Comparison of ENCODE assay signal across 26 cellular contexts in the genomic region with DNA sequence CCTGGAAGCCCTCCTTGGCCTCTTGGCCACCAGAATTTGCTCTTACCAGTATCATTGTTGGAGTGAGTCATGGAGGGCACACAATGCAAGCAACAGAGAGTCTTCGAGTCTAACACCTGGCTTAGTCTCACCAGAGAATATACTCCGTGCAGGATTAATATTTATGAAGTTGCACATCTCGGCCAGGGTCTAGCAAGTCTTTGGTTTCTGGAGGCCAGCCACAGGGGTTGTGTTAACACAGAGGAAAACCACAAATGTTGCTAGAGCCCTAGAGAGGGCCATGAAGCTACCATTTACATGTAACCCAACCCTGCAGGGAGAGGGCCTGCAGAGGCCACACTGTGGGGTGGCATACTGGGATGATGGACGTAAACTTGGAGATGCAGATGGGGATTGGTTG.
DNase-seq lines count a peak whose midpoint lies in the region; ATAC-seq, FAIRE-seq and TF ChIP-seq lines count a peak whose summit lies in the region.
"Had no signal": no experiment of that assay in that cellular context is flagged by ENCODE, and none has a peak within 500 bp of the region (broad histone marks: within the 10 kb centered on the region; RNA-seq: fewer than 3 reads in every experiment).

No MANE protein-coding gene starts in this region.

- H3K79me2 ChIP-seq in K562 (ENCODE audit: control insufficient read depth, insufficient read depth, low read length) = no peaks in the 10 kb centered on the region

- no peak for FAIRE-seq in K562 (lab: Jason Lieb, UNC)
- FAIRE-seq: G401.6, GM18507, H1 had no signal

- no peak overlapping the region for H3K27ac ChIP-seq in K562 (ENCODE audit: extremely low read depth, low read depth, low read length)
- H3K27ac ChIP-seq: SK-N-MC had no signal

- in situ Hi-C loops in K562 (cut with MboI) = no loop called here

- BruUV-seq in K562 (replicated peaks; lab: Mats Ljungman, UMichigan) = no TSS peak

- H4K20me1 ChIP-seq in K562 (replicated peaks; ENCODE audit: control insufficient read depth, insufficient read depth, low read length) = no peaks in the 10 kb centered on the region

- no peak overlapping the region for H3K4me2 ChIP-seq in K562 (ENCODE audit: insufficient read depth, low read length)

- no peak overlapping the region for H3K4me3 ChIP-seq in K562
- H3K4me3 ChIP-seq: SK-N-MC had no signal

- peaks cover 15% of the 10 kb centered on the region in 2 donors for H3K27me3 Mint-ChIP-seq in natural killer cell (ENCODE audit: low read depth in 2 of 2)
- no peaks in the 10 kb centered on the region for H3K27me3 Mint-ChIP-seq in T-helper 2 cell treated with Interferon-gamma antibody and Interleukin-4, amounts not matched to agents 5 μg/mL and 100 μg/mL, for 36 hours (ENCODE audit: low read depth)
- H3K27me3 Mint-ChIP-seq: CD8-positive, alpha-beta memory T cell had no signal

- no peaks in the 10 kb centered on the region for H3K36me3 ChIP-seq in K562 (ENCODE audit: control insufficient read depth, insufficient read depth, low read length)

- TF ChIP-seq RAD21 in K562 (CRISPR knock-in tag; conservative IDR thresholded peaks at IDR 0.05 in 1 of 2, IDR thresholded peaks at IDR 0.05 in 1 of 2) = no peak

- CTCF ChIA-PET in K562 (lab: Yijun Ruan, JAX; ENCODE audit: low intra/inter-chr PET ratio) = no interaction called here

- no peak for TF ChIP-seq EP300 in K562 (IDR thresholded peaks at IDR 0.05; ENCODE audit: low read length)

- peak overlapping the region; percentile 5; the same call in 1 of the 2 replicates for H2AFZ ChIP-seq in K562 (ENCODE audit: low read depth, low read length)

- H3K27ac Mint-ChIP-seq in natural killer cell = peak overlapping the region; percentile 11 to 50
- H3K27ac Mint-ChIP-seq in T-helper 2 cell treated with Interferon-gamma antibody and Interleukin-4, amounts not matched to agents 5 μg/mL and 100 μg/mL, for 36 hours = no peak overlapping the region
- H3K27ac Mint-ChIP-seq: IgD-negative memory B cell had no signal

- peaks cover 53 to 66% of the 10 kb centered on the region in 2 donors for H3K4me1 Mint-ChIP-seq in natural killer cell
- H3K4me1 Mint-ChIP-seq in T-helper 2 cell treated with Interferon-gamma antibody and Interleukin-4, amounts not matched to agents 5 μg/mL and 100 μg/mL, for 36 hours (ENCODE audit: low read depth) = no peaks in the 10 kb centered on the region
- H3K4me1 Mint-ChIP-seq: IgD-negative memory B cell had no signal

- TF ChIP-seq CTCF in K562 (IDR thresholded peaks at IDR 0.05 in 2 of 3, conservative IDR thresholded peaks at IDR 0.05 in 1 of 3; ENCODE audit: insufficient read depth in 2 of 3, low read depth in 1 of 3, low read length in 3 of 3) (no peak), natural killer cell (IDR thresholded peaks at IDR 0.05) (no peak)

- POLR2A ChIA-PET in K562 (lab: Yijun Ruan, JAX) = interaction anchor here (0.6 kb wide), 1 partner anchor 43 kb away, joined by 3 read pairs; no protein-coding TSS in a partner anchor

- no peaks in the 10 kb centered on the region for H3K36me3 Mint-ChIP-seq in natural killer cell
- H3K36me3 Mint-ChIP-seq in T-helper 2 cell treated with Interferon-gamma antibody and Interleukin-4, amounts not matched to agents 5 μg/mL and 100 μg/mL, for 36 hours (ENCODE audit: low read depth) = no peaks in the 10 kb centered on the region
- H3K36me3 Mint-ChIP-seq: CD8-positive, alpha-beta memory T cell had no signal

- no peaks in the 10 kb centered on the region for H3K4me1 ChIP-seq in K562 (replicated peaks in 1 of 2; ENCODE audit: control insufficient read depth in 2 of 2, insufficient read depth in 2 of 2, low read length in 2 of 2)

- peak overlapping the region; percentile 42 for H3K4me3 Mint-ChIP-seq in natural killer cell
- H3K4me3 Mint-ChIP-seq in T-helper 2 cell treated with Interferon-gamma antibody and Interleukin-4, amounts not matched to agents 5 μg/mL and 100 μg/mL, for 36 hours = no peak overlapping the region
- H3K4me3 Mint-ChIP-seq: IgD-negative memory B cell had no signal

- no peaks in the 10 kb centered on the region for H3K9me3 Mint-ChIP-seq in natural killer cell
- no peaks in the 10 kb centered on the region for H3K9me3 Mint-ChIP-seq in T-helper 2 cell treated with Interferon-gamma antibody and Interleukin-4, amounts not matched to agents 5 μg/mL and 100 μg/mL, for 36 hours
- H3K9me3 Mint-ChIP-seq: CD8-positive, alpha-beta memory T cell; IgD-negative memory B cell had no signal

- no peaks in the 10 kb centered on the region for H3K9me1 ChIP-seq in K562 (ENCODE audit: control insufficient read depth, insufficient read depth, low read length)

- intact Hi-C loops in K562 (cut with micrococcal nuclease) (no loop called here), natural killer cell (cut with micrococcal nuclease) (no loop called here)

- 50% methylated on average over 4 of the region's 4 CpGs for WGBS in K562 (ENCODE audit: insufficient coverage, low coverage, missing lambda C conversion rate)

- H3K27me3 ChIP-seq in K562 (ENCODE audit: control insufficient read depth in 2 of 2, insufficient read depth in 2 of 2, low read length in 2 of 2) = no peaks in the 10 kb centered on the region

- DNase-seq in GF-D8 (lab: John Stamatoyannopoulos, UW) = peak; percentile 82
- peak; percentile 31 for DNase-seq in M059J (ENCODE audit: low read depth)
- DNase-seq in K562 (ENCODE audit: extremely low read depth in 1 of 4, low spot score in 3 of 4) = no peak
- no peak for DNase-seq in natural killer cell
- no peak for DNase-seq in stimulated activated CD4-positive, alpha-beta T cell treated with anti-CD3 and anti-CD28 coated beads, Interleukin-2, amount 100 ng/mL, for 48 hours
- DNase-seq in T-helper 2 cell treated with Interferon-gamma antibody and Interleukin-4, amounts not matched to agents 5 μg/mL and 100 μg/mL, for 36 hours (ENCODE audit: low spot score) = no peak
- DNase-seq: AML-193; C1 segment of cervical spinal cord; Calu3; CD8-positive, alpha-beta memory T cell; DMS153; Kasumi-1; NCI-H1105 treated with DMSO at 0.1 percent for 48 hours; NCI-H1694; NCI-H2081; NCI-H2171 treated with DMSO at 0.1 percent for 48 hours; NCI-H524 treated with DMSO at 0.1 percent for 48 hours; PC-3; SHP77; SW 1271 had no signal

- H3K9ac ChIP-seq in K562 (ENCODE audit: insufficient read depth in 1 of 2, low read depth in 2 of 2, low read length in 2 of 2) = no peak overlapping the region

- ATAC-seq in K562 (peak; percentile 28), natural killer cell (peak; percentile 41 to 76 (median 58)), GM21825 (IDR thresholded peaks at IDR 0.05; ENCODE audit: unreplicated experiment) (no peak)
- ATAC-seq: PC-3 had no signal

- no peak for TF ChIP-seq POLR2A in K562 (conservative IDR thresholded peaks at IDR 0.05)

- no peaks in the 10 kb centered on the region for H3K9me3 ChIP-seq in K562 (replicated peaks; ENCODE audit: control insufficient read depth, insufficient read depth, low read depth, low read length)

TF ChIP-seq in K562, 482 proteins besides CTCF, POLR2A, EP300 and RAD21 (continues in another document):
- TF ChIP-seq ZFP91 (CRISPR knock-in tag; IDR thresholded peaks at IDR 0.05) (no peak), JUND (IDR thresholded peaks at IDR 0.05; ENCODE audit: borderline replicate concordance, low read depth, low read length) (no peak), JUND (tag; IDR thresholded peaks at IDR 0.05; ENCODE audit: borderline replicate concordance, low read depth, low read length) (no peak)

Comparison
In these comparisons a context has a peak if more than half of its experiments do, and no peak if none do; other contexts are left out.
1. DNase-seq: peak in GF-D8 (single experiment) and M059J (single experiment); none in K562 (0 of 4), natural killer cell (single experiment), stimulated activated CD4-positive, alpha-beta T cell treated with anti-CD3 and anti-CD28 coated beads, Interleukin-2, amount 100 ng/mL, for 48 hours (0 of 2) and T-helper 2 cell treated with Interferon-gamma antibody and Interleukin-4, amounts not matched to agents 5 μg/mL and 100 μg/mL, for 36 hours (single experiment).